Comparison of ENCODE assay signal across 13 cellular contexts in genomic region chr10:118692911-118693310, GRCh38.
A peak's percentile ranks its signal among the peaks of the same experiment; 100 is the strongest.
DNase-seq lines count a peak whose midpoint lies in the region; ATAC-seq, FAIRE-seq and TF ChIP-seq lines count a peak whose summit lies in the region.
"Had no signal": no experiment of that assay in that cellular context is flagged by ENCODE, and none has a peak within 500 bp of the region (broad histone marks: within the 10 kb centered on the region; RNA-seq: fewer than 3 reads in every experiment).

No MANE protein-coding gene starts in this region.

- peak; percentile 70 for DNase-seq in AG04450 (ENCODE audit: low read depth, low spot score)
- DNase-seq in HS-5 (ENCODE audit: low read depth), result peak; percentile 91
- peak; percentile 68 for DNase-seq in bronchial epithelial cell (ENCODE audit: low read depth)
- peak; percentile 4 for DNase-seq in midbrain (lab: John Stamatoyannopoulos, UW)
- no peak for DNase-seq in retina
- DNase-seq in DMS53 treated with DMSO at 0.1 percent for 48 hours (lab: John Stamatoyannopoulos, UW; ENCODE audit: unreplicated experiment), result no peak
- DNase-seq in NK-92 (lab: John Stamatoyannopoulos, UW; ENCODE audit: unreplicated experiment), result no peak
- DNase-seq: activated T-cell treated with anti-CD3 and anti-CD28 coated beads for 4 hours; aorta; mesendoderm; stimulated activated CD4-positive, alpha-beta T cell treated with anti-CD3 and anti-CD28 coated beads, Interleukin-12 subunit alpha, Interleukin-12 subunit beta, amount 100 ng/mL, for 4 hours had no signal

- FAIRE-seq in bronchial epithelial cell (lab: Jason Lieb, UNC), result no peak

- H3K27ac ChIP-seq in AG04450 (ENCODE audit: low read depth, low read length), result peak overlapping the region; percentile 58
- H3K27ac ChIP-seq: HL-60 had no signal

- no peaks in the 10 kb centered on the region for H3K9me3 ChIP-seq in AG04450 (ENCODE audit: control insufficient read depth, insufficient read depth, low read length)

- peaks cover 2% of the 10 kb centered on the region for H3K36me3 ChIP-seq in bronchial epithelial cell (ENCODE audit: control insufficient read depth, insufficient read depth, low read length)

- TF ChIP-seq CTCF in AG04450 (IDR thresholded peaks at IDR 0.05; ENCODE audit: low read depth, low read length) (no peak), bronchial epithelial cell (IDR thresholded peaks at IDR 0.05; ENCODE audit: insufficient read depth, low read length, severe bottlenecking) (no peak)

- no peak for ATAC-seq in HG02885 (IDR thresholded peaks at IDR 0.05; ENCODE audit: poor library complexity, unreplicated experiment)

- CTCF ChIA-PET in AG04450 (lab: Charles Lee), result interaction anchor here (1.2 to 4.5 kb wide), 2 partner anchors 27 to 124 kb away, joined by 8 to 31 read pairs; no protein-coding TSS in a partner anchor

- H3K27me3 ChIP-seq in AG04450 (ENCODE audit: control insufficient read depth, insufficient read depth, low read length), result no peaks in the 10 kb centered on the region
- no peaks in the 10 kb centered on the region for H3K27me3 ChIP-seq in bronchial epithelial cell (ENCODE audit: control insufficient read depth, insufficient read depth, low read length)

- H3K4me3 ChIP-seq in AG04450 (ENCODE audit: low read depth, low read length), result no peak overlapping the region
- no peak overlapping the region for H3K4me3 ChIP-seq in bronchial epithelial cell (ENCODE audit: low read depth, low read length)

- POLR2A ChIA-PET in AG04450 (lab: Yijun Ruan, JAX), result interaction anchor here (1.1 kb wide), 1 partner anchor 62 kb away, joined by 3 read pairs; the partner anchor contains the start of gene CACUL1

Comparison
In these comparisons a context has a peak if more than half of its experiments do, and no peak if none do; other contexts are left out.
1. DNase-seq: peak in AG04450 (single experiment), HS-5 (single experiment), bronchial epithelial cell (single experiment) and midbrain (single experiment); none in retina (single experiment), DMS53 treated with DMSO at 0.1 percent for 48 hours (single experiment) and NK-92 (single experiment).